ENCODE assay signal across 12 cellular contexts in the genomic region with DNA sequence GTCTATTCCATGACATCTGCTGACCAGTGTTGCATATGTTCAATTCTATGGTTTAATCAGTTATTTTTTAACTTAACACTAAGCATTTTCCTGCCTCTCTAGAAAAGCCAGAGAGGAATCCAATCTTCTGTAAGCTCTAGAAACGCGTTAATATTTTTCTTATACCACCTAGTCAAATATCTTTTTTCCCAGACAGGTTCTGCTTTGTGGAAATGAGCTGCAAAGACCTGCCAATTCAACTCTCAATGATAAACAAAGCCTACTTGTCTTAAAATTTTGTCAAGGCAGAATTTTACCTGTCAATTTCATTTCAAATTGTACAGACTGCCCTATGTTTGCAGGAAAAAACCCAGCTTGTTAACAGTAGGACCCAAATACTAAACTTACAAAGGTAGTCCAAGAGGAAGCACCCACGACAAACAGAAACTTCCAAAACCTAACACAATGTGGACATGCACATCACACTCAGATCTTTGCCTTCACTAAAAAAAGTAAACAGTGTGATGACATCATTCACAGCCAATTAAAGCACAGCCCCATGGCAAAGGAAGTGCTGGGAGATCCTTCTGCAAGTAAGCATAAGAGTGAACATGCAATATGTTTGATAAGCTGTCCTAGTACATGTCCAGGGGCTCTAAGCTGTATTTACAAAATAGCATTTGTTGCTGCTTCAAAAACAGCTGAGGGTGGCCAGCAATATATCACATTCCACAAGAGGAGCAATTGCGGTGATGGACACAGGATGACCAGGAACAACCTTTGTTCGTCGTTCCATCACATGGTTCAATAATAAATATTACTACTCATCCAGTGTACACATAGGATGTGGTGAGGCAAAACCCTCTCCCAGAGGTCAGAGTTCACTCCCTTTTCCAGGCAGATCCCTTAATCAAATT.
DNase-seq lines count a peak whose midpoint lies in the region; ATAC-seq, FAIRE-seq and TF ChIP-seq lines count a peak whose summit lies in the region.
"Had no signal": no experiment of that assay in that cellular context is flagged by ENCODE, and none has a peak within 500 bp of the region (broad histone marks: within the 10 kb centered on the region; RNA-seq: fewer than 3 reads in every experiment).

No MANE protein-coding gene starts in this region.

- H3K36me3 ChIP-seq in pancreas: no peaks in the 10 kb centered on the region
- H3K36me3 ChIP-seq: ascending aorta had no signal

- FAIRE-seq in pancreas (lab: Jason Lieb, UNC) (no peak), GM19239 (lab: Jason Lieb, UNC) (no peak)

- WGBS in pancreas, 2 donors: 47 to 49% methylated on average over 6 of the region's 6 CpGs

- H3K4me3 ChIP-seq in pancreas: no peak overlapping the region
- H3K4me3 ChIP-seq: ascending aorta had no signal

- H3K27ac ChIP-seq in pancreas: peak overlapping the region in 3 of 4 donors; percentile 5 to 47 (median 43)
- H3K27ac ChIP-seq: ascending aorta had no signal

- intact Hi-C loops in pancreas (cut with DNase I): no loop called here

- H3K27me3 ChIP-seq in pancreas: no peaks in the 10 kb centered on the region
- H3K27me3 ChIP-seq: ascending aorta had no signal

- no peak for TF ChIP-seq CTCF in pancreas (IDR thresholded peaks at IDR 0.05)

- ATAC-seq in pancreas: peak; percentile 58 to 96 (median 87)
- ATAC-seq in GM21529 (IDR thresholded peaks at IDR 0.05; ENCODE audit: unreplicated experiment): no peak
- ATAC-seq in GM21367 (IDR thresholded peaks at IDR 0.05; ENCODE audit: unreplicated experiment): no peak
- ATAC-seq in HG03439 (IDR thresholded peaks at IDR 0.05; ENCODE audit: unreplicated experiment): no peak
- ATAC-seq: activated T-helper 17 cell treated with anti-CD3 and anti-CD28 coated beads, Interleukin-2, amount 50 U/mL, for 72 hours; left cardiac atrium had no signal

- peaks cover 0 to 9% (median 0%) of the 10 kb centered on the region in 3 donors for H3K4me1 ChIP-seq in pancreas
- H3K4me1 ChIP-seq: ascending aorta had no signal

- DNase-seq in HT-29 (ENCODE audit: low spot score) (peak; percentile 82), OCI-M1 (lab: John Stamatoyannopoulos, UW) (peak; percentile 59), fibroblast of peridontal ligament (ENCODE audit: extremely low read depth) (peak; percentile 33), pancreas (no peak), GM19239 (ENCODE audit: insufficient read length, low spot score) (no peak)
- DNase-seq: COR-L47, left cardiac atrium had no signal

- H3K9me3 ChIP-seq in pancreas: no peaks in the 10 kb centered on the region
- H3K9me3 ChIP-seq: ascending aorta had no signal

Comparison
In these comparisons a context has a peak if more than half of its experiments do, and no peak if none do; other contexts are left out.
1. DNase-seq: peak in HT-29 (single experiment), OCI-M1 (single experiment) and fibroblast of peridontal ligament (single experiment); none in pancreas (0 of 6) and GM19239 (single experiment).
2. ATAC-seq: peak in pancreas (4 of 4); none in GM21529 (single experiment), GM21367 (single experiment) and HG03439 (single experiment).